ENCODE assay signal across 1 cellular context in genomic region chr16:30051518-30051917, GRCh38.
TF ChIP-seq lines count a peak whose summit lies in the region.

No MANE protein-coding gene starts in this region.

TF ChIP-seq in GM12878, 131 proteins besides CTCF, POLR2A, EP300 and RAD21:
- TF ChIP-seq NKRF (conservative IDR thresholded peaks at IDR 0.05) (no peak), EED (IDR thresholded peaks at IDR 0.05; ENCODE audit: low read depth) (no peak), HDAC2 (IDR thresholded peaks at IDR 0.05) (no peak), STAT1 (conservative IDR thresholded peaks at IDR 0.05) (no peak), SUPT20H (IDR thresholded peaks at IDR 0.05; ENCODE audit: borderline replicate concordance, control insufficient read depth, low read depth, low read length) (no peak), USF1 (IDR thresholded peaks at IDR 0.05; ENCODE audit: borderline replicate concordance, extremely low read length, insufficient read depth, low read depth, low read length) (no peak), NRF1 (conservative IDR thresholded peaks at IDR 0.05; ENCODE audit: low read depth, low read length) (no peak), FOXM1 (IDR thresholded peaks at IDR 0.05; ENCODE audit: low read depth, low read length) (no peak), ETV6 (conservative IDR thresholded peaks at IDR 0.05 in 1 of 2, IDR thresholded peaks at IDR 0.05 in 1 of 2; ENCODE audit: borderline replicate concordance in 1 of 2, low read depth in 1 of 2) (no peak), CHD2 (IDR thresholded peaks at IDR 0.05; ENCODE audit: borderline replicate concordance, low read depth, low read length) (no peak), FOXK2 (IDR thresholded peaks at IDR 0.05) (no peak), RFX5 (IDR thresholded peaks at IDR 0.05; ENCODE audit: low read depth, low read length) (no peak)
